In genomic region chr3:28343144-28343543, GRCh38 we compare ENCODE assay signal across 21 cellular contexts. TPM values are rescaled to one million over a fixed set of nuclear protein-coding genes. Genes with fewer than 3 reads are reported as not detected.
DNase-seq lines count a peak whose midpoint lies in the region; ATAC-seq and TF ChIP-seq lines count a peak whose summit lies in the region.
"Had no signal": no experiment of that assay in that cellular context is flagged by ENCODE, and none has a peak within 500 bp of the region (broad histone marks: within the 10 kb centered on the region; RNA-seq: fewer than 3 reads in every experiment).

No MANE protein-coding gene starts in this region.

- no peak for TF ChIP-seq RAD21 in SK-N-SH (IDR thresholded peaks at IDR 0.05; ENCODE audit: low read length)

- CTCF ChIA-PET in activated CD8-positive, alpha-beta memory T cell treated with anti-CD3 and anti-CD28 coated beads, Interleukin-2, amount 10 ng/mL, durations not matched to agents 7 days and 5 days (lab: Charles Lee): interaction anchor here (1.0 to 3.7 kb wide), 3 partner anchors 15 to 631 kb away, joined by 3 to 12 read pairs (median 7); no protein-coding TSS in a partner anchor
- CTCF ChIA-PET in SK-N-SH (lab: Yijun Ruan, JAX): interaction anchor here (3.2 to 4.5 kb wide), 2 partner anchors 15 to 631 kb away, joined by 13 to 20 read pairs; no protein-coding TSS in a partner anchor

- no peak for DNase-seq in activated CD8-positive, alpha-beta memory T cell treated with anti-CD3 and anti-CD28 coated beads, Interleukin-2, amount 10 ng/mL, durations not matched to agents 7 days and 5 days
- no peak for DNase-seq in activated CD8-positive, alpha-beta memory T cell treated with anti-CD3 and anti-CD28 coated beads for 24 hours
- DNase-seq in SK-N-SH (no peak), esophagus muscularis mucosa (ENCODE audit: extremely low spot score) (no peak), Ammon's horn (ENCODE audit: low spot score) (no peak), AG08395 (ENCODE audit: low spot score) (no peak)
- no peak for DNase-seq in stimulated activated effector memory CD8-positive, alpha-beta T cell treated with anti-CD3 and anti-CD28 coated beads, Interleukin-12 subunit alpha, Interleukin-12 subunit beta, amount 100 ng/mL, for 72 hours (ENCODE audit: low spot score in 2 of 2)
- DNase-seq in activated naive CD4-positive, alpha-beta T cell treated with Interleukin-2 at 50 U/mL for 16 hours: no peak
- DNase-seq: activated CD4-positive, alpha-beta T cell treated with anti-CD3 and anti-CD28 coated beads, Interleukin-2, amount 50 U/mL, for 48 hours; activated T-cell treated with anti-CD3 and anti-CD28 coated beads, Interleukin-2, amount 50 U/mL, for 4 hours; CD4-positive, alpha-beta T cell; DMS79 treated with DMSO at 0.1 percent for 48 hours; effector CD8-positive, alpha-beta T cell; esophagus squamous epithelium; glutamatergic neuron; NCI-H1436 treated with DMSO at 0.1 percent for 48 hours; stimulated activated CD4-positive, alpha-beta T cell treated with anti-CD3 and anti-CD28 coated beads, Interleukin-4, amount 100 ng/mL, for 4 hours had no signal

- H3F3A ChIP-seq in SK-N-SH (replicated peaks; ENCODE audit: insufficient read depth): no peaks in the 10 kb centered on the region

- H2AFZ ChIP-seq in SK-N-SH (ENCODE audit: low read depth): peak overlapping the region; percentile 36; the same call in 1 of the 2 replicates

- peaks cover 77% of the 10 kb centered on the region for H3K79me2 ChIP-seq in SK-N-SH (ENCODE audit: insufficient read depth)

- H4K20me1 ChIP-seq in SK-N-SH (ENCODE audit: insufficient read depth): no peaks in the 10 kb centered on the region; the same call in 1 of the 2 replicates

- no peak overlapping the region for H3K4me3 Mint-ChIP-seq in activated CD8-positive, alpha-beta memory T cell treated with anti-CD3 and anti-CD28 coated beads, Interleukin-2, amount 10 ng/mL, durations not matched to agents 7 days and 5 days
- peak overlapping the region; percentile 11 for H3K4me3 Mint-ChIP-seq in stimulated activated effector memory CD8-positive, alpha-beta T cell treated with anti-CD3 and anti-CD28 coated beads, Interleukin-12 subunit alpha, Interleukin-12 subunit beta, amount 100 ng/mL, for 72 hours
- H3K4me3 Mint-ChIP-seq: activated T-cell treated with anti-CD3 and anti-CD28 coated beads, Interleukin-2, amount 50 U/mL, for 4 hours; CD4-positive, alpha-beta T cell had no signal

- peaks cover 34% of the 10 kb centered on the region for H3K36me3 Mint-ChIP-seq in activated CD8-positive, alpha-beta memory T cell treated with anti-CD3 and anti-CD28 coated beads, Interleukin-2, amount 10 ng/mL, durations not matched to agents 7 days and 5 days
- H3K36me3 Mint-ChIP-seq in stimulated activated effector memory CD8-positive, alpha-beta T cell treated with anti-CD3 and anti-CD28 coated beads, Interleukin-12 subunit alpha, Interleukin-12 subunit beta, amount 100 ng/mL, for 72 hours: peaks cover 32% of the 10 kb centered on the region

- TF ChIP-seq CTCF in SK-N-SH (IDR thresholded peaks at IDR 0.05) (no peak), esophagus muscularis mucosa (IDR thresholded peaks at IDR 0.05) (no peak)

- H3K36me3 ChIP-seq in SK-N-SH (replicated peaks in 1 of 2; ENCODE audit: control insufficient read depth in 1 of 2, insufficient read depth in 2 of 2, low read length in 1 of 2) (peaks cover 17 to 24% of the 10 kb centered on the region in 2 experiments), esophagus muscularis mucosa (peaks cover 0 to 20% (median 10%) of the 10 kb centered on the region in 4 donors)

- H3K27ac ChIP-seq in SK-N-SH (ENCODE audit: low read depth in 2 of 2, low read length in 1 of 2) (no peak overlapping the region), esophagus muscularis mucosa (replicated peaks in 1 of 4) (peak overlapping the region; percentile 15 to 36 (median 32))

- no peaks in the 10 kb centered on the region for H3K9me2 ChIP-seq in SK-N-SH

- intact Hi-C loops in esophagus muscularis mucosa (cut with DNase I): no loop called here

- ATAC-seq in activated CD8-positive, alpha-beta memory T cell treated with anti-CD3 and anti-CD28 coated beads, Interleukin-2, amount 10 ng/mL, durations not matched to agents 7 days and 5 days: no peak
- no peak for ATAC-seq in stimulated activated effector memory CD8-positive, alpha-beta T cell treated with anti-CD3 and anti-CD28 coated beads, Interleukin-12 subunit alpha, Interleukin-12 subunit beta, amount 100 ng/mL, for 72 hours

- no peak overlapping the region for H3K9ac ChIP-seq in SK-N-SH

- peak overlapping the region in 1 of 2 experiments; percentile 18; a peak in 1 of 4 replicates for H3K4me3 ChIP-seq in SK-N-SH (ENCODE audit: low read depth in 2 of 2, low read length in 1 of 2)
- H3K4me3 ChIP-seq in esophagus muscularis mucosa: peak overlapping the region in 1 of 4 donors; percentile 38
- H3K4me3 ChIP-seq: lung, skin epidermis had no signal

- peaks cover 47% of the 10 kb centered on the region for H3K4me1 Mint-ChIP-seq in activated CD8-positive, alpha-beta memory T cell treated with anti-CD3 and anti-CD28 coated beads, Interleukin-2, amount 10 ng/mL, durations not matched to agents 7 days and 5 days
- peaks cover 52% of the 10 kb centered on the region for H3K4me1 Mint-ChIP-seq in stimulated activated effector memory CD8-positive, alpha-beta T cell treated with anti-CD3 and anti-CD28 coated beads, Interleukin-12 subunit alpha, Interleukin-12 subunit beta, amount 100 ng/mL, for 72 hours

- H3K4me1 ChIP-seq in SK-N-SH (ENCODE audit: control insufficient read depth in 1 of 2, insufficient read depth in 2 of 2, low read depth in 1 of 2, low read length in 1 of 2) (peaks cover 6 to 30% of the 10 kb centered on the region in 2 experiments; a peak in 2 of 4 replicates), esophagus muscularis mucosa (peaks cover 31 to 63% (median 57%) of the 10 kb centered on the region in 4 donors)

- TF ChIP-seq POLR2A in esophagus muscularis mucosa (IDR thresholded peaks at IDR 0.05; ENCODE audit: low read depth): no peak

- peak overlapping the region; percentile 68 for H3K4me2 ChIP-seq in SK-N-SH

- no peaks in the 10 kb centered on the region for H3K27me3 Mint-ChIP-seq in activated CD8-positive, alpha-beta memory T cell treated with anti-CD3 and anti-CD28 coated beads, Interleukin-2, amount 10 ng/mL, durations not matched to agents 7 days and 5 days
- H3K27me3 Mint-ChIP-seq: CD4-positive, alpha-beta T cell; naive thymus-derived CD4-positive, alpha-beta T cell had no signal

- H3K9me3 ChIP-seq in SK-N-SH (no peaks in the 10 kb centered on the region), esophagus muscularis mucosa (no peaks in the 10 kb centered on the region)
- H3K9me3 ChIP-seq: esophagus squamous epithelium had no signal

- no peaks in the 10 kb centered on the region for H3K9me3 Mint-ChIP-seq in activated CD8-positive, alpha-beta memory T cell treated with anti-CD3 and anti-CD28 coated beads, Interleukin-2, amount 10 ng/mL, durations not matched to agents 7 days and 5 days (ENCODE audit: low read depth)
- H3K9me3 Mint-ChIP-seq in stimulated activated effector memory CD8-positive, alpha-beta T cell treated with anti-CD3 and anti-CD28 coated beads, Interleukin-12 subunit alpha, Interleukin-12 subunit beta, amount 100 ng/mL, for 72 hours: no peaks in the 10 kb centered on the region
- H3K9me3 Mint-ChIP-seq: activated T-cell treated with anti-CD3 and anti-CD28 coated beads, Interleukin-2, amount 50 U/mL, for 4 hours; CD4-positive, alpha-beta T cell; naive thymus-derived CD4-positive, alpha-beta T cell had no signal

- POLR2A ChIA-PET in SK-N-SH (lab: Yijun Ruan, JAX): no interaction called here

- H3K27me3 ChIP-seq in SK-N-SH (ENCODE audit: insufficient read depth) (no peaks in the 10 kb centered on the region), esophagus muscularis mucosa (no peaks in the 10 kb centered on the region)
- H3K27me3 ChIP-seq: esophagus squamous epithelium had no signal

- TF ChIP-seq EP300 in SK-N-SH (IDR thresholded peaks at IDR 0.05; ENCODE audit: borderline replicate concordance in 1 of 2, low read depth in 1 of 2, low read length in 1 of 2): no peak
- no peak for TF ChIP-seq EP300 in esophagus muscularis mucosa (IDR thresholded peaks at IDR 0.05)

- peak overlapping the region; percentile 45 for H3K27ac Mint-ChIP-seq in activated CD8-positive, alpha-beta memory T cell treated with anti-CD3 and anti-CD28 coated beads, Interleukin-2, amount 10 ng/mL, durations not matched to agents 7 days and 5 days
- peak overlapping the region; percentile 13 for H3K27ac Mint-ChIP-seq in stimulated activated effector memory CD8-positive, alpha-beta T cell treated with anti-CD3 and anti-CD28 coated beads, Interleukin-12 subunit alpha, Interleukin-12 subunit beta, amount 100 ng/mL, for 72 hours
- H3K27ac Mint-ChIP-seq: CD4-positive, alpha-beta T cell had no signal

TF ChIP-seq in SK-N-SH, 30 proteins besides CTCF, POLR2A, EP300 and RAD21 (continues in another document):
- no peak for TF ChIP-seq ELF1 (IDR thresholded peaks at IDR 0.05)
- TF ChIP-seq MAX (IDR thresholded peaks at IDR 0.05; ENCODE audit: low read depth): no peak
- no peak for TF ChIP-seq NFIC (IDR thresholded peaks at IDR 0.05; ENCODE audit: borderline replicate concordance)
- no peak for TF ChIP-seq USF2 (IDR thresholded peaks at IDR 0.05; ENCODE audit: borderline replicate concordance, low read depth, low read length)
- no peak for TF ChIP-seq MEF2A (IDR thresholded peaks at IDR 0.05; ENCODE audit: borderline replicate concordance, low read depth)

RNA-seq across cellular contexts. Expression of gene ZCWPW2, which starts 5.4 kb away (rescaled TPM):
- total RNA-seq in activated CD8-positive, alpha-beta memory T cell treated with anti-CD3 and anti-CD28 coated beads, Interleukin-2, amount 10 ng/mL, durations not matched to agents 7 days and 5 days: under 1 TPM in 1 of 2 experiments, not detected in 1; 0.35 TPM
- polyA plus RNA-seq in SK-N-SH (2012; rRNA removed): 0.13 and 0.15 TPM in 2 replicates
- 0.28 and 0.40 TPM in 2 replicates for polyA plus RNA-seq in SK-N-SH (2012; cell fraction: cytosol; rRNA removed)
- 0.11 and 0.12 TPM in 2 replicates for polyA plus RNA-seq in SK-N-SH (2012; cell fraction: nucleus; rRNA removed)
- 1 to 10 TPM; 1.2 to 2.2 (median 1.6) TPM for total RNA-seq in esophagus muscularis mucosa
- total RNA-seq: A172; activated T-cell treated with anti-CD3 and anti-CD28 coated beads, Interleukin-2, amount 50 U/mL, for 4 hours had no signal

RNA-seq across cellular contexts. Expression of gene AZI2, which starts 5.5 kb away (rescaled TPM):
- 10 to 100 TPM; 63.3 to 68.1 TPM for total RNA-seq in activated CD8-positive, alpha-beta memory T cell treated with anti-CD3 and anti-CD28 coated beads, Interleukin-2, amount 10 ng/mL, durations not matched to agents 7 days and 5 days
- polyA plus RNA-seq in SK-N-SH (2012; rRNA removed): 27.3 and 32.7 TPM in 2 replicates
- polyA plus RNA-seq in SK-N-SH (2012; cell fraction: cytosol; rRNA removed): 38.9 and 50.7 TPM in 2 replicates
- polyA plus RNA-seq in SK-N-SH (2012; cell fraction: nucleus; rRNA removed): 12.3 and 46.2 TPM in 2 replicates
- total RNA-seq in esophagus muscularis mucosa: 10 to 100 TPM; 40.0 to 71.9 (median 56.5) TPM

Comparison
In these comparisons a context has a peak if more than half of its experiments do, and no peak if none do; other contexts are left out.
1. H3K27ac ChIP-seq: peak in esophagus muscularis mucosa (4 of 4); none in SK-N-SH (0 of 2).